Comparison of ENCODE assay signal across 34 cellular contexts in genomic region chr6:36674942-36675341, GRCh38. TPM values are rescaled to one million over a fixed set of nuclear protein-coding genes. Genes with fewer than 3 reads are reported as not detected.
A peak's percentile ranks its signal among the peaks of the same experiment; 100 is the strongest.
DNase-seq lines count a peak whose midpoint lies in the region; ATAC-seq and TF ChIP-seq lines count a peak whose summit lies in the region.
"Had no signal": no experiment of that assay in that cellular context is flagged by ENCODE, and none has a peak within 500 bp of the region (broad histone marks: within the 10 kb centered on the region; RNA-seq: fewer than 3 reads in every experiment).

No MANE protein-coding gene starts in this region.

- intact Hi-C loops in CD4-positive, alpha-beta T cell (cut with DNase I, micrococcal nuclease), result loop anchor here in 1 of 2 experiments (5.0 kb wide), 1 partner anchor 82 kb away; no protein-coding TSS in a partner anchor

- CTCF ChIA-PET in CD4-positive, alpha-beta T cell (lab: Charles Lee), result no interaction called here

- TF ChIP-seq CTCF in endothelial cell (IDR thresholded peaks at IDR 0.05; ENCODE audit: unreplicated experiment), result no peak
- TF ChIP-seq CTCF in CD4-positive, alpha-beta T cell (IDR thresholded peaks at IDR 0.05), result no peak

- no peaks in the 10 kb centered on the region for H3K27me3 ChIP-seq in CD4-positive, alpha-beta T cell (ENCODE audit: control insufficient read depth, insufficient read depth, low read length)
- H3K27me3 ChIP-seq: Peyer's patch, SJSA1 had no signal

- peaks cover 5% of the 10 kb centered on the region for H3K36me3 Mint-ChIP-seq in T-helper 1 cell treated with Interleukin-12 subunit alpha and Interleukin-12 subunit beta and Interleukin-4 antibody, amounts not matched to agents 30 μg/mL and 1 μg/mL, for 36 hours (ENCODE audit: low read depth)
- H3K36me3 Mint-ChIP-seq in endothelial cell (ENCODE audit: low read depth, unreplicated experiment), result no peaks in the 10 kb centered on the region
- H3K36me3 Mint-ChIP-seq in CD4-positive, alpha-beta T cell (ENCODE audit: low read depth), result peaks cover under 1% of the 10 kb centered on the region
- H3K36me3 Mint-ChIP-seq: activated naive CD8-positive, alpha-beta T cell; T-cell had no signal

- H3K27me3 Mint-ChIP-seq in T-helper 1 cell treated with Interleukin-12 subunit alpha and Interleukin-12 subunit beta and Interleukin-4 antibody, amounts not matched to agents 30 μg/mL and 1 μg/mL, for 36 hours (ENCODE audit: low read depth), result no peaks in the 10 kb centered on the region
- peaks cover 9% of the 10 kb centered on the region for H3K27me3 Mint-ChIP-seq in endothelial cell (ENCODE audit: unreplicated experiment)
- H3K27me3 Mint-ChIP-seq in CD4-positive, alpha-beta T cell, result peaks cover 3% of the 10 kb centered on the region
- H3K27me3 Mint-ChIP-seq: activated CD4-positive, alpha-beta memory T cell treated with anti-CD3 and anti-CD28 coated beads, Interleukin-2, amount 10 ng/mL, durations not matched to agents 7 days and 5 days; activated naive CD8-positive, alpha-beta T cell; effector memory CD8-positive, alpha-beta T cell; T-cell had no signal

- DNase-seq in T-helper 1 cell (no peak), RPMI7951 (ENCODE audit: low read depth) (peak; percentile 39), endothelial cell (ENCODE audit: low spot score) (no peak), superior temporal gyrus (ENCODE audit: extremely low spot score) (peak; percentile 28), MV-4-11 (lab: John Stamatoyannopoulos, UW) (no peak)
- no peak for DNase-seq in CD4-positive, alpha-beta T cell
- DNase-seq: activated CD4-positive, alpha-beta memory T cell treated with anti-CD3 and anti-CD28 coated beads, Interleukin-2, amount 10 ng/mL, durations not matched to agents 7 days and 5 days; activated effector memory CD4-positive, alpha-beta T cell treated with Interleukin-2 at 50 U/mL for 16 hours; AML-193; anterior cingulate cortex; CD8-positive, alpha-beta T cell; cortex of kidney; effector memory CD8-positive, alpha-beta T cell; foreskin melanocyte; GDM1; HCEC 1CT; left cardiac atrium; NCI-H1105 treated with DMSO at 0.1 percent for 48 hours; NCI-H2081; NCI-H345; Peyer's patch; right cardiac atrium; stimulated activated CD4-positive, alpha-beta T cell treated with anti-CD3 and anti-CD28 coated beads, Interleukin-12 subunit alpha, Interleukin-12 subunit beta, amount 100 ng/mL, for 4 hours; stimulated activated CD4-positive, alpha-beta T cell treated with anti-CD3 and anti-CD28 coated beads, Interleukin-4, amount 100 ng/mL, for 1 hour; substantia nigra; T-cell had no signal

- ATAC-seq in HG02852 (IDR thresholded peaks at IDR 0.05; ENCODE audit: unreplicated experiment), result no peak
- ATAC-seq in CD4-positive, alpha-beta T cell (ENCODE audit: poor library complexity), result no peak
- ATAC-seq: activated CD4-positive, CD25-positive, alpha-beta regulatory T cell treated with anti-CD3 and anti-CD28 coated beads, Interleukin-2, amount 50 U/mL, for 24 hours; CD8-positive, alpha-beta T cell; effector memory CD8-positive, alpha-beta T cell; left cardiac atrium; right cardiac atrium; T-cell had no signal

- H3K9me3 Mint-ChIP-seq in T-helper 1 cell treated with Interleukin-12 subunit alpha and Interleukin-12 subunit beta and Interleukin-4 antibody, amounts not matched to agents 30 μg/mL and 1 μg/mL, for 36 hours, result no peaks in the 10 kb centered on the region
- no peaks in the 10 kb centered on the region for H3K9me3 Mint-ChIP-seq in endothelial cell (ENCODE audit: unreplicated experiment)
- H3K9me3 Mint-ChIP-seq in CD4-positive, alpha-beta T cell, result no peaks in the 10 kb centered on the region
- H3K9me3 Mint-ChIP-seq: activated CD4-positive, alpha-beta memory T cell treated with anti-CD3 and anti-CD28 coated beads, Interleukin-2, amount 10 ng/mL, durations not matched to agents 7 days and 5 days; CD8-positive, alpha-beta T cell; effector memory CD8-positive, alpha-beta T cell; T-cell had no signal

- POLR2A ChIA-PET in CD4-positive, alpha-beta T cell (lab: Charles Lee), result no interaction called here

- H3K27ac ChIP-seq in CD4-positive, alpha-beta T cell (ENCODE audit: low read depth, low read length), result no peak overlapping the region
- H3K27ac ChIP-seq: esophagus muscularis mucosa, Peyer's patch, SJSA1 had no signal

- H3K4me1 Mint-ChIP-seq in T-helper 1 cell treated with Interleukin-12 subunit alpha and Interleukin-12 subunit beta and Interleukin-4 antibody, amounts not matched to agents 30 μg/mL and 1 μg/mL, for 36 hours (ENCODE audit: low read depth), result peaks cover 34% of the 10 kb centered on the region
- H3K4me1 Mint-ChIP-seq in endothelial cell (ENCODE audit: unreplicated experiment), result peaks cover 33% of the 10 kb centered on the region
- peaks cover 21% of the 10 kb centered on the region for H3K4me1 Mint-ChIP-seq in CD4-positive, alpha-beta T cell (ENCODE audit: low read depth)

- H3K4me3 Mint-ChIP-seq in T-helper 1 cell treated with Interleukin-12 subunit alpha and Interleukin-12 subunit beta and Interleukin-4 antibody, amounts not matched to agents 30 μg/mL and 1 μg/mL, for 36 hours, result no peak overlapping the region
- peak overlapping the region; percentile 65 for H3K4me3 Mint-ChIP-seq in endothelial cell (ENCODE audit: unreplicated experiment)
- H3K4me3 Mint-ChIP-seq in CD4-positive, alpha-beta T cell, result no peak overlapping the region
- H3K4me3 Mint-ChIP-seq: activated CD4-positive, alpha-beta memory T cell treated with anti-CD3 and anti-CD28 coated beads, Interleukin-2, amount 10 ng/mL, durations not matched to agents 7 days and 5 days; activated naive CD8-positive, alpha-beta T cell; CD8-positive, alpha-beta T cell; effector memory CD8-positive, alpha-beta T cell; T-cell had no signal

- peak overlapping the region; percentile 11 for H3K27ac Mint-ChIP-seq in T-helper 1 cell treated with Interleukin-12 subunit alpha and Interleukin-12 subunit beta and Interleukin-4 antibody, amounts not matched to agents 30 μg/mL and 1 μg/mL, for 36 hours
- no peak overlapping the region for H3K27ac Mint-ChIP-seq in endothelial cell (ENCODE audit: unreplicated experiment)
- H3K27ac Mint-ChIP-seq in CD4-positive, alpha-beta T cell, result no peak overlapping the region
- H3K27ac Mint-ChIP-seq: activated naive CD8-positive, alpha-beta T cell; CD8-positive, alpha-beta T cell; effector memory CD8-positive, alpha-beta T cell; T-cell had no signal

- no peaks in the 10 kb centered on the region for H3K9me3 ChIP-seq in CD4-positive, alpha-beta T cell (ENCODE audit: control insufficient read depth, low read length)
- H3K9me3 ChIP-seq: esophagus muscularis mucosa, Peyer's patch, SJSA1 had no signal

RNA-seq across cellular contexts. Expression of gene CDKN1A, which starts 3.6 kb away (rescaled TPM):
- total RNA-seq in RPMI7951 (2014; rRNA removed; shearing (Covaris generic)), result 18.0 TPM in 2 replicates
- 48.4 TPM for total RNA-seq in endothelial cell (ENCODE audit: unreplicated experiment)
- total RNA-seq in CD4-positive, alpha-beta T cell, result 10 to 100 TPM; 98.3 to 98.6 TPM

RNA-seq across cellular contexts. Expression of gene RAB44, which starts 22.7 kb away (rescaled TPM):
- not detected in 2 replicates for total RNA-seq in RPMI7951 (2014; rRNA removed; shearing (Covaris generic))
- not detected for total RNA-seq in endothelial cell (ENCODE audit: unreplicated experiment)
- under 1 TPM; 0.22 TPM for total RNA-seq in CD4-positive, alpha-beta T cell
- total RNA-seq: A172, lung microvascular endothelial cell, SJSA1 had no signal

Comparison
In these comparisons a context has a peak if more than half of its experiments do, and no peak if none do; other contexts are left out.
1. DNase-seq: peak in RPMI7951 (single experiment) and superior temporal gyrus (single experiment); none in T-helper 1 cell (0 of 5), endothelial cell (single experiment), CD4-positive, alpha-beta T cell (0 of 10) and MV-4-11 (single experiment).